Comparison of ENCODE assay signal across 10 cellular contexts in the genomic region with DNA sequence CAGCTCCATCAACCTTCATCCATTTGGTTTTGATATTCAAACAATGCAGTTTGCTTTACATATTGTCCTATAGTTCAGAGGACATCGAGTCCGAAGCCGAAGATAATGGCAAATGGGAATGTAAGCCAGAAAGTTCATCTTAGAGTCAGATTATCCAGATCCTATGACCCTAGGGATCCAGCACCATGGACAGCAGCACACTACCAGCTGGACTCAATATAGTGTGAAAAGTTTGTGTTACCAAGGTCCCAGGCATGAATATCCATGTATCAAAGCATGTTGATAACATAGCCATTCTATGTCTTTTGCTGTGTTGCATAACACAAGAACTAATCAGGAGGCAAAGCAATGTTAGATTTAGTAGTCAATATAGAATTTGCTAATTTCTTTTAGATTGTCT. TPM values are rescaled to one million over a fixed set of nuclear protein-coding genes. Genes with fewer than 3 reads are reported as not detected.
DNase-seq lines count a peak whose midpoint lies in the region; FAIRE-seq lines count a peak whose summit lies in the region.
"Had no signal": no experiment of that assay in that cellular context is flagged by ENCODE, and none has a peak within 500 bp of the region (broad histone marks: within the 10 kb centered on the region; RNA-seq: fewer than 3 reads in every experiment).

No MANE protein-coding gene starts in this region.

- H3K36me3 ChIP-seq in iPS DF 6.9 (ENCODE audit: control insufficient read depth, insufficient read depth, low read length), result no peaks in the 10 kb centered on the region

- WGBS in iPS DF 6.9 (ENCODE audit: insufficient coverage, insufficient read length), result no CpG with 5 or more reads among the region's 3 CpGs

- peak; percentile 1 to 2 for DNase-seq in AML-193 (lab: John Stamatoyannopoulos, UW)
- peak; percentile 19 for DNase-seq in HTR-8/SVneo (ENCODE audit: insufficient read length, low spot score)
- peak; percentile 34 to 42 for DNase-seq in activated CD4-positive, alpha-beta T cell treated with anti-CD3 and anti-CD28 coated beads, Interleukin-2, amount 50 U/mL, for 48 hours
- peak; percentile 29 for DNase-seq in iPS DF 6.9 (ENCODE audit: low read depth, low spot score)
- no peak for DNase-seq in hypothalamus (lab: John Stamatoyannopoulos, UW)
- no peak for DNase-seq in ureter (ENCODE audit: low spot score)
- DNase-seq in islet precursor cell, result no peak
- DNase-seq in NK-92 treated with Interleukin-12 subunit alpha and Interleukin-12 subunit beta, amount 100 ng/mL, for 24 hours (lab: John Stamatoyannopoulos, UW), result no peak
- DNase-seq: T-helper 1 cell had no signal

- H3K9me3 ChIP-seq in iPS DF 6.9 (ENCODE audit: control insufficient read depth, insufficient read depth, low read length), result no peaks in the 10 kb centered on the region
- H3K9me3 ChIP-seq: body of pancreas had no signal

- no peak overlapping the region for H3K27ac ChIP-seq in iPS DF 6.9 (ENCODE audit: low read length)
- H3K27ac ChIP-seq: body of pancreas had no signal

- H3K4me3 ChIP-seq in iPS DF 6.9 (ENCODE audit: low read length), result no peak overlapping the region
- H3K4me3 ChIP-seq: body of pancreas had no signal

- no peak for FAIRE-seq in HTR-8/SVneo (lab: Jason Lieb, UNC)

- no peaks in the 10 kb centered on the region for H3K4me1 ChIP-seq in iPS DF 6.9 (ENCODE audit: control insufficient read depth, insufficient read depth, low read length)
- H3K4me1 ChIP-seq: body of pancreas had no signal

- H3K27me3 ChIP-seq in iPS DF 6.9 (ENCODE audit: control insufficient read depth, insufficient read depth, low read length), result no peaks in the 10 kb centered on the region
- H3K27me3 ChIP-seq: body of pancreas had no signal

RNA-seq across cellular contexts. Expression of gene FSTL4, which starts 46.3 kb away (rescaled TPM):
- 59.8 TPM for total RNA-seq in ureter

Comparison
In these comparisons a context has a peak if more than half of its experiments do, and no peak if none do; other contexts are left out.
1. DNase-seq: peak in AML-193 (2 of 2), HTR-8/SVneo (single experiment), activated CD4-positive, alpha-beta T cell treated with anti-CD3 and anti-CD28 coated beads, Interleukin-2, amount 50 U/mL, for 48 hours (2 of 2) and iPS DF 6.9 (single experiment); none in hypothalamus (0 of 51), ureter (single experiment), islet precursor cell (single experiment) and NK-92 treated with Interleukin-12 subunit alpha and Interleukin-12 subunit beta, amount 100 ng/mL, for 24 hours (single experiment).